In the genomic region with DNA sequence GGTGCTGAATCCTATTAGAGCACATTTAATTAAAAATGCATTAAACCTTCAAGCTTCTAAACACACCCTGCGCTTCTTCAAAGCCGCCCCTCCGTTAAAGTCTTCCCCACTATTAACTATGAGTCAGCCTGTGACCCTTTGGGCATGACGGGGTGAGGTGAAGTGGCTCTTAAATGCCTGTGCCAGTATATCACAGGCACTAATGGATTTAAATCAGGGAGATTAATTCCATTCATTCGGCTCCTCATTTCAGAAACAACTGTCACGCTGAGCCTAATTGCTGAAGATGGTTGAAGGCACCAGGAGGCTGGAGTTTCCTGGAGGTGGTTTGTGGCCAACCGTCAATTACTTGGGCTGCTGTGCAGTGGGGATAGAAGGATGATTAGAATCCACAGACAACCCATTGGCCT, we compare ENCODE assay signal across 13 cellular contexts.
A peak's percentile ranks its signal among the peaks of the same experiment; 100 is the strongest.
DNase-seq lines count a peak whose midpoint lies in the region; ATAC-seq and TF ChIP-seq lines count a peak whose summit lies in the region.
"Had no signal": no experiment of that assay in that cellular context is flagged by ENCODE, and none has a peak within 500 bp of the region (broad histone marks: within the 10 kb centered on the region; RNA-seq: fewer than 3 reads in every experiment).

No MANE protein-coding gene starts in this region.

- ATAC-seq in HCT116 (peak; percentile 31), GM18498 (IDR thresholded peaks at IDR 0.05; ENCODE audit: unreplicated experiment) (no peak), HG03342 (IDR thresholded peaks at IDR 0.05; ENCODE audit: unreplicated experiment) (no peak)

- no peaks in the 10 kb centered on the region for H3K36me3 Mint-ChIP-seq in type B pancreatic cell
- H3K36me3 Mint-ChIP-seq: activated naive CD8-positive, alpha-beta T cell treated with anti-CD3 and anti-CD28 coated beads, Interleukin-2, amount 10 ng/mL, durations not matched to agents 7 days and 5 days had no signal

- RAD21 ChIA-PET in HCT116 (lab: Charles Lee; ENCODE audit: low non-redundant PET in 1 of 2, low total read pairs in 2 of 2, uncharacterized antibody in 2 of 2, unreplicated experiment in 2 of 2) = interaction anchor here in 1 of 2 experiments (1.7 kb wide), 1 partner anchor 28 kb away, joined by 3 read pairs; no protein-coding TSS in a partner anchor

- peaks cover 66 to 88% of the 10 kb centered on the region in 2 experiments for H3K4me1 ChIP-seq in HCT116 (ENCODE audit: control insufficient read depth in 1 of 2, insufficient read depth in 2 of 2, low read length in 2 of 2)
- H3K4me1 ChIP-seq in fibroblast of lung (ENCODE audit: control insufficient read depth, extremely low read depth, insufficient read depth, low read length) = peaks cover 24% of the 10 kb centered on the region

- no peak overlapping the region for H2AFZ ChIP-seq in HCT116 (ENCODE audit: low read depth, low read length, poor library complexity, severe bottlenecking)
- no peak overlapping the region for H2AFZ ChIP-seq in fibroblast of lung (ENCODE audit: low read length)

- H3K9ac ChIP-seq in HCT116 (ENCODE audit: low read length) = peak overlapping the region; percentile 52
- no peak overlapping the region for H3K9ac ChIP-seq in fibroblast of lung (ENCODE audit: insufficient read depth, low read length)

- BruUV-seq in HCT116 (replicated peaks; lab: Mats Ljungman, UMichigan) = no TSS peak

- intact Hi-C loops in HCT116 (cut with micrococcal nuclease) = loop anchor here (1.0 to 10.0 kb wide), 2 partner anchors 11 to 207 kb away; no protein-coding TSS in a partner anchor

- H3K27ac Mint-ChIP-seq in type B pancreatic cell = peak overlapping the region; percentile 88
- H3K27ac Mint-ChIP-seq: activated naive CD8-positive, alpha-beta T cell treated with anti-CD3 and anti-CD28 coated beads, Interleukin-2, amount 10 ng/mL, durations not matched to agents 7 days and 5 days; T-helper 1 cell treated with Interleukin-12 subunit alpha and Interleukin-12 subunit beta and Interleukin-4 antibody, amounts not matched to agents 30 μg/mL and 1 μg/mL, for 36 hours had no signal

- H3K4me3 ChIP-seq in HCT116 (replicated peaks in 1 of 2; ENCODE audit: low read depth in 1 of 2, low read length in 2 of 2) (peak overlapping the region; percentile 8 to 40; a peak in 3 of 4 replicates), fibroblast of lung (replicated peaks in 1 of 4; ENCODE audit: control extremely low read depth in 1 of 4, insufficient read depth in 1 of 4, low read depth in 3 of 4, low read length in 4 of 4) (no peak overlapping the region)
- H3K4me3 ChIP-seq: skin epidermis, vagina had no signal

- H3K27me3 ChIP-seq in HCT116 (ENCODE audit: insufficient read depth, low read length) = no peaks in the 10 kb centered on the region
- H3K27me3 ChIP-seq in fibroblast of lung (ENCODE audit: control insufficient read depth, insufficient read depth, low read length) = no peaks in the 10 kb centered on the region
- H3K27me3 ChIP-seq: vagina had no signal

- peaks cover 43% of the 10 kb centered on the region for H3K4me1 Mint-ChIP-seq in type B pancreatic cell (ENCODE audit: unreplicated experiment)
- H3K4me1 Mint-ChIP-seq: activated naive CD8-positive, alpha-beta T cell treated with anti-CD3 and anti-CD28 coated beads, Interleukin-2, amount 10 ng/mL, durations not matched to agents 7 days and 5 days had no signal

- no peaks in the 10 kb centered on the region for H3K9me3 ChIP-seq in HCT116 (ENCODE audit: control insufficient read depth in 1 of 2, insufficient read depth in 1 of 2, low read depth in 1 of 2, low read length in 2 of 2)
- H3K9me3 ChIP-seq in fibroblast of lung (ENCODE audit: control insufficient read depth, insufficient read depth, low read depth, low read length) = no peaks in the 10 kb centered on the region
- H3K9me3 ChIP-seq: vagina had no signal

- H3K36me3 ChIP-seq in HCT116 (ENCODE audit: control insufficient read depth in 1 of 2, insufficient read depth in 2 of 2, low read length in 2 of 2) (no peaks in the 10 kb centered on the region), fibroblast of lung (ENCODE audit: control insufficient read depth, insufficient read depth, low read length) (no peaks in the 10 kb centered on the region)
- H3K36me3 ChIP-seq: vagina had no signal

- POLR2A ChIA-PET in HCT116 (lab: Charles Lee) = no interaction called here

- CTCF ChIA-PET in HCT116 (lab: Charles Lee) = no interaction called here

- DNase-seq in HCT116 (ENCODE audit: low read depth, low spot score) = no peak
- DNase-seq in NCI-H82 (lab: John Stamatoyannopoulos, UW) = peak; percentile 97
- DNase-seq in fibroblast of lung (ENCODE audit: low read depth in 2 of 2) = peak in 1 of 2 donors; percentile 51
- no peak for DNase-seq in type B pancreatic cell (ENCODE audit: extremely low spot score, unreplicated experiment)
- DNase-seq in activated CD4-positive, alpha-beta T cell treated with anti-CD3 and anti-CD28 coated beads for 1 hour = no peak
- DNase-seq: activated CD8-positive, alpha-beta memory T cell treated with anti-CD3 and anti-CD28 coated beads for 24 hours; activated naive CD8-positive, alpha-beta T cell treated with anti-CD3 and anti-CD28 coated beads, Interleukin-2, amount 10 ng/mL, durations not matched to agents 7 days and 5 days; NK-92 treated with Interleukin-12 subunit alpha and Interleukin-12 subunit beta, amount 100 ng/mL, for 24 hours had no signal

- H3K79me2 ChIP-seq in HCT116 (ENCODE audit: insufficient read depth, low read length) = no peaks in the 10 kb centered on the region
- no peaks in the 10 kb centered on the region for H3K79me2 ChIP-seq in fibroblast of lung (ENCODE audit: control insufficient read depth, insufficient read depth, low read length)

- no peaks in the 10 kb centered on the region for H3K27me3 Mint-ChIP-seq in type B pancreatic cell

- H3K27ac ChIP-seq in HCT116 (ENCODE audit: low read depth, low read length) = peak overlapping the region; percentile 68
- peak overlapping the region; percentile 44 for H3K27ac ChIP-seq in fibroblast of lung (ENCODE audit: insufficient read depth, low read length)
- H3K27ac ChIP-seq: vagina had no signal

- no peak for TF ChIP-seq CTCF in HCT116 (IDR thresholded peaks at IDR 0.05 in 2 of 3, conservative IDR thresholded peaks at IDR 0.05 in 1 of 3; ENCODE audit: borderline replicate concordance in 1 of 3, insufficient read depth in 1 of 3, low read depth in 2 of 3, low read length in 2 of 3)
- no peak for TF ChIP-seq CTCF in fibroblast of lung (conservative IDR thresholded peaks at IDR 0.05 in 1 of 2, IDR thresholded peaks at IDR 0.05 in 1 of 2; ENCODE audit: low read depth in 1 of 2, low read length in 2 of 2)
- no peak for TF ChIP-seq CTCF in type B pancreatic cell (conservative IDR thresholded peaks at IDR 0.05)

- H3K4me2 ChIP-seq in HCT116 (ENCODE audit: low read length) = peak overlapping the region; percentile 80
- H3K4me2 ChIP-seq in fibroblast of lung (ENCODE audit: extremely low read depth, insufficient read depth, low read length) = no peak overlapping the region

- H3K4me3 Mint-ChIP-seq in type B pancreatic cell = peak overlapping the region; percentile 21
- H3K4me3 Mint-ChIP-seq: activated naive CD8-positive, alpha-beta T cell treated with anti-CD3 and anti-CD28 coated beads, Interleukin-2, amount 10 ng/mL, durations not matched to agents 7 days and 5 days; T-helper 1 cell treated with Interleukin-12 subunit alpha and Interleukin-12 subunit beta and Interleukin-4 antibody, amounts not matched to agents 30 μg/mL and 1 μg/mL, for 36 hours had no signal

- H3K9me2 ChIP-seq in HCT116 (ENCODE audit: insufficient read depth) = no peaks in the 10 kb centered on the region

- H4K20me1 ChIP-seq in HCT116 (ENCODE audit: insufficient read depth) = no peaks in the 10 kb centered on the region
- H4K20me1 ChIP-seq in fibroblast of lung (ENCODE audit: control insufficient read depth, extremely low read depth, insufficient read depth, low read length) = no peaks in the 10 kb centered on the region

- no peak for TF ChIP-seq RAD21 in HCT116 (IDR thresholded peaks at IDR 0.05; ENCODE audit: low read depth)

- TF ChIP-seq POLR2A in HCT116 (IDR thresholded peaks at IDR 0.05; ENCODE audit: borderline replicate concordance, extremely low read depth, insufficient read depth, insufficient read length) = no peak

- H3K9me3 Mint-ChIP-seq in type B pancreatic cell = no peaks in the 10 kb centered on the region
- H3K9me3 Mint-ChIP-seq: activated naive CD8-positive, alpha-beta T cell treated with anti-CD3 and anti-CD28 coated beads, Interleukin-2, amount 10 ng/mL, durations not matched to agents 7 days and 5 days; T-helper 1 cell treated with Interleukin-12 subunit alpha and Interleukin-12 subunit beta and Interleukin-4 antibody, amounts not matched to agents 30 μg/mL and 1 μg/mL, for 36 hours had no signal

TF ChIP-seq in HCT116, 20 proteins besides CTCF, POLR2A, EP300 and RAD21 (continues in another document):
- TF ChIP-seq SRF (IDR thresholded peaks at IDR 0.05; ENCODE audit: low read depth) = no peak
- TF ChIP-seq TCF7L2 (IDR thresholded peaks at IDR 0.05; ENCODE audit: borderline replicate concordance, extremely low read depth, insufficient read depth, insufficient read length) = peak; percentile 86
- no peak for TF ChIP-seq ZFX (IDR thresholded peaks at IDR 0.05)
- peak; percentile 53 for TF ChIP-seq SP1 (IDR thresholded peaks at IDR 0.05; ENCODE audit: low read depth)
- peak; percentile 33; the same call in 1 of the 2 replicates for TF ChIP-seq CEBPB (IDR thresholded peaks at IDR 0.05; ENCODE audit: low read depth)
- TF ChIP-seq ZNF274 (IDR thresholded peaks at IDR 0.05; ENCODE audit: low read depth, low read length) = no peak
- TF ChIP-seq EGR1 (IDR thresholded peaks at IDR 0.05; ENCODE audit: low read depth) = no peak; the same call in 1 of the 2 replicates
- TF ChIP-seq, protein P1, sequence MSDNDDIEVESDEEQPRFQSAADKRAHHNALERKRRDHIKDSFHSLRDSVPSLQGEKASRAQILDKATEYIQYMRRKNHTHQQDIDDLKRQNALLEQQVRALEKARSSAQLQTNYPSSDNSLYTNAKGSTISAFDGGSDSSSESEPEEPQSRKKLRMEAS (IDR thresholded peaks at IDR 0.05) = no peak
- TF ChIP-seq, protein P2, sequence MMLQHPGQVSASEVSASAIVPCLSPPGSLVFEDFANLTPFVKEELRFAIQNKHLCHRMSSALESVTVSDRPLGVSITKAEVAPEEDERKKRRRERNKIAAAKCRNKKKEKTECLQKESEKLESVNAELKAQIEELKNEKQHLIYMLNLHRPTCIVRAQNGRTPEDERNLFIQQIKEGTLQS (IDR thresholded peaks at IDR 0.05) = no peak
- TF ChIP-seq JUND (IDR thresholded peaks at IDR 0.05) = peak; percentile 62
- TF ChIP-seq YY1 (IDR thresholded peaks at IDR 0.05; ENCODE audit: extremely low read depth, insufficient replicate concordance, low read depth, low read length) = no peak

Comparison
In these comparisons a context has a peak if more than half of its experiments do, and no peak if none do; other contexts are left out.
1. H3K4me3 ChIP-seq: peak in HCT116 (2 of 2); none in fibroblast of lung (0 of 4).